Comparison of ENCODE assay signal across 1 cellular context in genomic region chr18:356763-357162, GRCh38.
TF ChIP-seq lines count a peak whose summit lies in the region.

No MANE protein-coding gene starts in this region.

TF ChIP-seq in H1, 55 proteins besides CTCF, POLR2A, EP300 and RAD21 (continued from another document):
- TF ChIP-seq CHD7 (IDR thresholded peaks at IDR 0.05; ENCODE audit: insufficient replicate concordance, low read length) (no peak), CHD1 (IDR thresholded peaks at IDR 0.05; ENCODE audit: low read depth, low read length) (no peak), FOSL1 (IDR thresholded peaks at IDR 0.05; ENCODE audit: insufficient read depth, low read depth, low read length) (no peak), TCF12 (IDR thresholded peaks at IDR 0.05; ENCODE audit: low read depth, low read length) (no peak), NANOG (IDR thresholded peaks at IDR 0.05; ENCODE audit: insufficient read depth, low read depth, low read length, poor library complexity, severe bottlenecking) (no peak), CBX8 (IDR thresholded peaks at IDR 0.05; ENCODE audit: borderline replicate concordance, low read depth, low read length) (no peak), SIRT6 (IDR thresholded peaks at IDR 0.05; ENCODE audit: low read length) (no peak), ASH2L (IDR thresholded peaks at IDR 0.05; ENCODE audit: low read length) (no peak)
